In the genomic region with DNA sequence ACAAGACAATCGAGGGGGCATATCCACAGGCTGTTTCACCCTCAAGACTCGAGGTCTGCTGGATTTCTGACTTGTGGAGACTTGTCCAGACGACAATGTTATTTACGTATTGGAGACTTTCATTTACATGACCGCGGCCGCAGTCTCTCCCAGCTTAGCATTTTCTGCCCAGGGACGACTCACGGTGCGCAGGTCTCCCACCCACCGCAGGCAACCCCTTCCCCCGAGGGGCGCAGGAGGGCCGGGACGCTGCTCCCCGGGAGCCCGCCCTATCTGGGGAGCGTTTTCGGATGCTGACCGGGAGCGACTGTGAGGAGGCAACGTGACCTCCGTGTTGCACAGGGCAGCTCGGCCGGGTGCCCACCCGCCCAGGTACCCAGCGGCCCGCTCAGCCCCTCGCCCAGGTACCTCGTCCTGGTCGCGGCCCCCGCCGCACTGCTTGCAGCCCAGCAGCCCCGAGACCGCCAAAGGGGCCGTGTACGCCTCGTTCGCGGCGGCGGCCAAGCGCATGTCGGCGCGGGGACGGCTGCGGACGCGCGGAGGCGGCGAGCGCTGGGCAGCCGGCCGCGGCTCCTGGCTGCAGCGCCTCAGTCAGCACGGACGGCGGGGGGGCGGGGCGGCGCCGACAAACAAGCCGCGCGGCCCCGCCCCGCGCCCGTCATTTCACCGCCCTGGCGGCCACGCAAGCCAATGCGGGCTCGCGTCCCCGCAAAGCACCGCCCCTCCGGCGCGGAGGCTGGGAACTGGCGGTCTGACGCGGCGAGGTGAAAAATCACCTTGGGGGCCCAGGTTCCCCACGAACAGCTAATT, we compare ENCODE assay signal across 8 cellular contexts.
DNase-seq lines count a peak whose midpoint lies in the region; ATAC-seq and TF ChIP-seq lines count a peak whose summit lies in the region.

No MANE protein-coding gene starts in this region.

- ATAC-seq in GM19035 (IDR thresholded peaks at IDR 0.05; ENCODE audit: unreplicated experiment) (peak; percentile 93), HG03432 (IDR thresholded peaks at IDR 0.05; ENCODE audit: unreplicated experiment) (peak; percentile 96), left lung (peak; percentile 95)

- no peaks in the 10 kb centered on the region for H3K36me3 ChIP-seq in left lung

- H3K9me3 ChIP-seq in left lung, result no peaks in the 10 kb centered on the region

- DNase-seq in AG09319 (ENCODE audit: extremely low read depth, low read depth) (peak; percentile 62), NCI-H524 treated with DMSO at 0.1 percent for 48 hours (lab: John Stamatoyannopoulos, UW) (peak; percentile 10), dedifferentiated amniotic fluid mesenchymal stem cell (ENCODE audit: extremely low spot score) (peak; percentile 84), left lung (peak; percentile 94 to 99)
- DNase-seq in activated CD4-positive, alpha-beta T cell treated with anti-CD3 and anti-CD28 coated beads, Interleukin-2, amount 50 U/mL, for 1 hour, result peak; percentile 92
- DNase-seq in stimulated activated CD4-positive, alpha-beta T cell treated with anti-CD3 and anti-CD28 coated beads, Interleukin-2, amount 100 ng/mL, for 24 hours, result peak; percentile 92 to 95

- intact Hi-C loops in left lung (cut with DNase I), result no loop called here

- TF ChIP-seq CTCF in AG09319 (IDR thresholded peaks at IDR 0.05; ENCODE audit: low read depth, low read length) (no peak), left lung (IDR thresholded peaks at IDR 0.05) (peak in 1 of 2 donors; percentile 64)

- peaks cover 4 to 69% of the 10 kb centered on the region in 2 donors for H3K4me1 ChIP-seq in left lung

- H3K4me3 ChIP-seq in left lung, result peak overlapping the region; percentile 79 to 87

- peak overlapping the region; percentile 92 to 97 for H3K27ac ChIP-seq in left lung

- no peaks in the 10 kb centered on the region for H3K27me3 ChIP-seq in left lung

Comparison
In these comparisons a context has a peak if more than half of its experiments do, and no peak if none do; other contexts are left out.
1. Peak in every context shown above with its lines: DNase-seq, ATAC-seq, H3K4me3 ChIP-seq and H3K27ac ChIP-seq.
2. DNase-seq: peak in every context shown above with its lines; median percentile 96 in left lung; 94 in stimulated activated CD4-positive, alpha-beta T cell treated with anti-CD3 and anti-CD28 coated beads, Interleukin-2, amount 100 ng/mL, for 24 hours; 92 in activated CD4-positive, alpha-beta T cell treated with anti-CD3 and anti-CD28 coated beads, Interleukin-2, amount 50 U/mL, for 1 hour; 84 in dedifferentiated amniotic fluid mesenchymal stem cell; 62 in AG09319; 10 in NCI-H524 treated with DMSO at 0.1 percent for 48 hours.